In the genomic region with DNA sequence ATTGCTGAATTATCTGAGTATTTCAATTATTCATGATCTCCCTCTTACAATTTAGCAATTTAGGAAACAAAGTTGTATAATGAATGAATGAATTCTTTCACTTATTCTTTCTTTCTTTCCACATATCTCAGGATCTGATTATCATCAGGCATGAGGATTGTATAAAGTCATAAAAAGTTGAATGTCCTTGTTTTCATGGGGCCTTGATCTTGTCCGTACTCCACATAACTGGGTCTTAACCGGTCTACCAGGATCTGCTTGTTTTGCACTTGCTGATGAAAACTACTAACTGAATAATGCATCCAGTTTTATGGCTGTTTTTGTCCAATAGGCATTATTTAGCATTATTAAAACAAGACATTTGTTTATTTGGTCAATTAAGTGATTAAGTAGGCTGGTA, we compare ENCODE assay signal across 39 cellular contexts. TPM values are rescaled to one million over a fixed set of nuclear protein-coding genes. Genes with fewer than 3 reads are reported as not detected.
"Had no signal": no experiment of that assay in that cellular context is flagged by ENCODE, and none has a peak within 500 bp of the region (broad histone marks: within the 10 kb centered on the region; RNA-seq: fewer than 3 reads in every experiment).

No MANE protein-coding gene starts in this region.

- H3K27me3 ChIP-seq: adrenal gland, ascending aorta, body of pancreas, brain microvascular endothelial cell, breast epithelium, cardiac muscle cell had no signal

- H3K27ac ChIP-seq: adrenal gland, ascending aorta, body of pancreas, brain microvascular endothelial cell, breast epithelium, cardiac muscle cell had no signal

- FAIRE-seq: astrocyte, bronchial epithelial cell had no signal

- ATAC-seq: activated naive CD4-positive, alpha-beta T cell treated with anti-CD3 and anti-CD28 coated beads, Interleukin-2, amount 50 U/mL, for 72 hours; activated naive CD8-positive, alpha-beta T cell treated with anti-CD3 and anti-CD28 coated beads, Interleukin-2, amount 50 U/mL, for 24 hours; activated T-cell treated with anti-CD3 and anti-CD28 coated beads, Interleukin-2, amount 50 U/mL, for 4 hours; activated T-cell treated with anti-CD3 and anti-CD28 coated beads, Interleukin-2, amount 50 U/mL, for 72 hours; activated T-helper 17 cell treated with anti-CD3 and anti-CD28 coated beads, Interleukin-2, amount 50 U/mL, for 72 hours; body of pancreas had no signal

- H3K9me3 ChIP-seq: adrenal gland, ascending aorta, body of pancreas had no signal

- DNase-seq: activated effector memory CD4-positive, alpha-beta T cell treated with anti-CD3 and anti-CD28 coated beads, Interleukin-2, amount 50 U/mL, for 16 hours; activated effector memory CD4-positive, alpha-beta T cell treated with Interleukin-2 at 50 U/mL for 16 hours; activated gamma-delta T cell; activated gamma-delta T cell treated with Interleukin-2 at 50 U/mL for 16 hours; activated naive CD4-positive, alpha-beta T cell; activated naive CD4-positive, alpha-beta T cell treated with anti-CD3 and anti-CD28 coated beads for 36 hours; activated naive CD4-positive, alpha-beta T cell treated with anti-CD3 and anti-CD28 coated beads, Interleukin-2, amount 10 ng/mL, durations not matched to agents 7 days and 5 days; activated naive CD4-positive, alpha-beta T cell treated with anti-CD3 and anti-CD28 coated beads, Interleukin-2, amount 50 U/mL, for 16 hours; activated naive CD4-positive, alpha-beta T cell treated with Interleukin-2 at 50 U/mL for 16 hours; activated naive CD8-positive, alpha-beta T cell treated with anti-CD3 and anti-CD28 coated beads for 36 hours; activated naive CD8-positive, alpha-beta T cell treated with anti-CD3 and anti-CD28 coated beads, Interleukin-2, amount 10 ng/mL, durations not matched to agents 7 days and 5 days; activated naive CD8-positive, alpha-beta T cell treated with anti-CD3 and anti-CD28 coated beads, Interleukin-2, amount 50 U/mL, for 24 hours; activated T-cell treated with anti-CD3 and anti-CD28 coated beads for 4 hours; activated T-cell treated with anti-CD3 and anti-CD28 coated beads, Interleukin-2, amount 50 U/mL, for 1 hour; activated T-cell treated with anti-CD3 and anti-CD28 coated beads, Interleukin-2, amount 50 U/mL, for 24 hours; activated T-cell treated with anti-CD3 and anti-CD28 coated beads, Interleukin-2, amount 50 U/mL, for 4 hours; activated T-cell treated with anti-CD3 and anti-CD28 coated beads, Interleukin-2, amount 50 U/mL, for 48 hours; activated T-cell treated with anti-CD3 and anti-CD28 coated beads, Interleukin-2, amount 50 U/mL, for 72 hours; adrenal gland; amniotic stem cell; amygdala; anterior cingulate cortex; aorta; body of pancreas; brain microvascular endothelial cell; caudate nucleus; central memory CD4-positive, alpha-beta T cell; cerebellar nuclear complex had no signal

- H3K4me1 ChIP-seq: adrenal gland, ascending aorta, body of pancreas, breast epithelium had no signal

- H3K36me3 ChIP-seq: adrenal gland, ascending aorta, brain microvascular endothelial cell, breast epithelium, cardiac muscle cell had no signal

- H3K4me3 ChIP-seq: adrenal gland, ascending aorta, body of pancreas, breast epithelium, cardiac muscle cell had no signal

RNA-seq across cellular contexts. Expression of a gene that starts 12.6 kb away (rescaled TPM):
- total RNA-seq: activated naive CD4-positive, alpha-beta T cell treated with anti-CD3 and anti-CD28 coated beads for 36 hours; activated naive CD4-positive, alpha-beta T cell treated with anti-CD3 and anti-CD28 coated beads, Interleukin-2, amount 50 U/mL, for 72 hours; activated naive CD8-positive, alpha-beta T cell treated with anti-CD3 and anti-CD28 coated beads for 36 hours; activated naive CD8-positive, alpha-beta T cell treated with anti-CD3 and anti-CD28 coated beads, Interleukin-2, amount 10 ng/mL, durations not matched to agents 7 days and 5 days; activated T-cell treated with anti-CD3 and anti-CD28 coated beads, Interleukin-2, amount 50 U/mL, for 4 hours; activated T-cell treated with anti-CD3 and anti-CD28 coated beads, Interleukin-2, amount 50 U/mL, for 72 hours; activated T-helper 1 cell treated with anti-CD3 and anti-CD28 coated beads, Interleukin-12 subunit alpha, Interleukin-12 subunit beta, Interleukin-2, Interleukin-4 antibody, amounts not matched to agents 30 ng/mL and 10 ng/mL and 1 ng/mL, durations not matched to agents 14 hours and 24 hours and 36 hours; activated T-helper 17 cell treated with anti-CD3 and anti-CD28 coated beads, Interleukin-2, amount 50 U/mL, for 72 hours; activated T-helper 2 cell treated with anti-CD3 and anti-CD28 coated beads, Interferon-gamma antibody, Interleukin-2, Interleukin-4, amounts not matched to agents 10 μg/mL and 5 μg/mL and 100 μg/mL, durations not matched to agents 14 hours and 24 hours and 36 hours; adrenal gland; aorta; ascending aorta; astrocyte; body of pancreas; breast epithelium; bronchial epithelial cell; cardiac muscle cell; cardiac septum had no signal
- polyA plus RNA-seq: adipose tissue, adrenal gland, cardiac muscle cell had no signal

RNA-seq across cellular contexts. Expression of a gene that starts 31.1 kb away (rescaled TPM):
- total RNA-seq: activated naive CD4-positive, alpha-beta T cell treated with anti-CD3 and anti-CD28 coated beads for 36 hours; activated naive CD4-positive, alpha-beta T cell treated with anti-CD3 and anti-CD28 coated beads, Interleukin-2, amount 50 U/mL, for 72 hours; activated naive CD8-positive, alpha-beta T cell treated with anti-CD3 and anti-CD28 coated beads for 36 hours; activated naive CD8-positive, alpha-beta T cell treated with anti-CD3 and anti-CD28 coated beads, Interleukin-2, amount 10 ng/mL, durations not matched to agents 7 days and 5 days; activated T-cell treated with anti-CD3 and anti-CD28 coated beads, Interleukin-2, amount 50 U/mL, for 4 hours; activated T-cell treated with anti-CD3 and anti-CD28 coated beads, Interleukin-2, amount 50 U/mL, for 72 hours; activated T-helper 1 cell treated with anti-CD3 and anti-CD28 coated beads, Interleukin-12 subunit alpha, Interleukin-12 subunit beta, Interleukin-2, Interleukin-4 antibody, amounts not matched to agents 30 ng/mL and 10 ng/mL and 1 ng/mL, durations not matched to agents 14 hours and 24 hours and 36 hours; activated T-helper 2 cell treated with anti-CD3 and anti-CD28 coated beads, Interferon-gamma antibody, Interleukin-2, Interleukin-4, amounts not matched to agents 10 μg/mL and 5 μg/mL and 100 μg/mL, durations not matched to agents 14 hours and 24 hours and 36 hours; aorta; ascending aorta; astrocyte; body of pancreas; bronchial epithelial cell; cardiac muscle cell; cardiac septum had no signal
- polyA plus RNA-seq: aorta, cardiac muscle cell had no signal
